ENCODE assay signal across 15 cellular contexts in the genomic region with DNA sequence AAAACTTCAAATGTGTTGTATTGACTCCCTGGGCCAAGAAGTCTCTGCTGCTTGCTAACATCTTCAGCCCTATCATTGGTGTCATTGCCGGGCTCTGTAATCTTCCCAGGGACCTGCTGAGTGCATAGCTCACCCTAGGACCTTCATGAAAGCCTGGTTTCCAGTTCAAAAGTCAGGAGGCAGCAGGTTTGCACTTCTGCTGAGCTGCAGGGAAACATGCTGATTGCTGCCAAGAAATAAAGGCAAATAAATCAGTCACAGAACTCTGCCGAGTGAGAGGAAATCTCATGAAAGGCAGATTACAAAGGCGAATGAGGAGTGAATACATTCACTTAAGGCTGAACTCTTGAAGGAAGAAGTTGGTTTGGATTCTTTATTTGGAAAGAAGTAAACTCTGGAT.
DNase-seq lines count a peak whose midpoint lies in the region; ATAC-seq and TF ChIP-seq lines count a peak whose summit lies in the region.
"Had no signal": no experiment of that assay in that cellular context is flagged by ENCODE, and none has a peak within 500 bp of the region (broad histone marks: within the 10 kb centered on the region; RNA-seq: fewer than 3 reads in every experiment).

No MANE protein-coding gene starts in this region.

- no peak overlapping the region for H3K9ac ChIP-seq in parathyroid adenoma

- H3K27ac ChIP-seq in A673 (ENCODE audit: low read depth, low read length, poor library complexity, severe bottlenecking), result no peak overlapping the region
- no peak overlapping the region for H3K27ac ChIP-seq in parathyroid adenoma
- H3K27ac ChIP-seq: HL-60 had no signal

- ATAC-seq in left lobe of liver (peak; percentile 69), GM21619 (IDR thresholded peaks at IDR 0.05; ENCODE audit: unreplicated experiment) (no peak)
- ATAC-seq: GM23338 had no signal

- no peaks in the 10 kb centered on the region for H3K79me2 ChIP-seq in parathyroid adenoma

- H2AFZ ChIP-seq in parathyroid adenoma, result peak overlapping the region; percentile 13
- H2AFZ ChIP-seq: GM23338 had no signal

- no peaks in the 10 kb centered on the region for H3K36me3 ChIP-seq in A673 (ENCODE audit: insufficient read depth, low read length, poor library complexity, severe bottlenecking)
- no peaks in the 10 kb centered on the region for H3K36me3 ChIP-seq in parathyroid adenoma (ENCODE audit: control insufficient read depth, insufficient read depth, low read length)
- H3K36me3 ChIP-seq: BE2C had no signal

- intact Hi-C loops in A673 (cut with micrococcal nuclease; ENCODE audit: unreplicated experiment), result no loop called here

- no peaks in the 10 kb centered on the region for H3K27me3 ChIP-seq in A673 (replicated peaks; ENCODE audit: insufficient read depth, low read depth, low read length, poor library complexity)
- no peaks in the 10 kb centered on the region for H3K27me3 ChIP-seq in parathyroid adenoma (ENCODE audit: control insufficient read depth, insufficient read depth, low read length)
- H3K27me3 ChIP-seq: BE2C had no signal

- H3K4me3 ChIP-seq in A673 (ENCODE audit: low read depth, low read length, poor library complexity, severe bottlenecking) (no peak overlapping the region), parathyroid adenoma (ENCODE audit: low read depth, low read length) (no peak overlapping the region)
- H3K4me3 ChIP-seq: GM23338 had no signal

- CTCF ChIA-PET in A673 (lab: Charles Lee), result no interaction called here

- H3K9me3 ChIP-seq in A673 (ENCODE audit: low read depth, low read length, poor library complexity, severe bottlenecking), result no peaks in the 10 kb centered on the region
- H3K9me3 ChIP-seq in parathyroid adenoma (ENCODE audit: control insufficient read depth, low read length), result no peaks in the 10 kb centered on the region
- H3K9me3 ChIP-seq: BE2C, Caco-2 had no signal

- no peak for TF ChIP-seq CTCF in A673 (conservative IDR thresholded peaks at IDR 0.05; ENCODE audit: low read depth, low read length)
- no peak for TF ChIP-seq CTCF in parathyroid adenoma (IDR thresholded peaks at IDR 0.05)

- BruUV-seq in A673 (replicated peaks; lab: Mats Ljungman, UMichigan), result no TSS peak

- POLR2A ChIA-PET in A673 (lab: Charles Lee; ENCODE audit: low non-redundant PET), result no interaction called here

- peaks cover 25% of the 10 kb centered on the region for H3K4me1 ChIP-seq in A673 (ENCODE audit: insufficient read depth, low read length, poor library complexity, severe bottlenecking)
- H3K4me1 ChIP-seq in parathyroid adenoma, result no peaks in the 10 kb centered on the region
- H3K4me1 ChIP-seq: BE2C, Caco-2 had no signal

- peak; percentile 46 for DNase-seq in A673 (ENCODE audit: low spot score)
- DNase-seq in dermis microvascular lymphatic vessel endothelial cell (ENCODE audit: low read depth in 2 of 2), result peak; percentile 21 to 61
- DNase-seq in left lobe of liver (ENCODE audit: low spot score), result no peak
- no peak for DNase-seq in NCI-H187 (lab: John Stamatoyannopoulos, UW)
- DNase-seq: ACHN; BE2C; C1 segment of cervical spinal cord; Caco-2; CD4-positive, CD25-positive, alpha-beta regulatory T cell; HCEC 1CT; IMR-90 had no signal

- H3K4me2 ChIP-seq in parathyroid adenoma (ENCODE audit: low read length), result no peak overlapping the region
- H3K4me2 ChIP-seq: GM23338 had no signal

Comparison
In these comparisons a context has a peak if more than half of its experiments do, and no peak if none do; other contexts are left out.
1. DNase-seq: peak in A673 (single experiment) and dermis microvascular lymphatic vessel endothelial cell (2 of 2); none in left lobe of liver (single experiment) and NCI-H187 (0 of 2).